Comparison of ENCODE assay signal across 8 cellular contexts in the genomic region with DNA sequence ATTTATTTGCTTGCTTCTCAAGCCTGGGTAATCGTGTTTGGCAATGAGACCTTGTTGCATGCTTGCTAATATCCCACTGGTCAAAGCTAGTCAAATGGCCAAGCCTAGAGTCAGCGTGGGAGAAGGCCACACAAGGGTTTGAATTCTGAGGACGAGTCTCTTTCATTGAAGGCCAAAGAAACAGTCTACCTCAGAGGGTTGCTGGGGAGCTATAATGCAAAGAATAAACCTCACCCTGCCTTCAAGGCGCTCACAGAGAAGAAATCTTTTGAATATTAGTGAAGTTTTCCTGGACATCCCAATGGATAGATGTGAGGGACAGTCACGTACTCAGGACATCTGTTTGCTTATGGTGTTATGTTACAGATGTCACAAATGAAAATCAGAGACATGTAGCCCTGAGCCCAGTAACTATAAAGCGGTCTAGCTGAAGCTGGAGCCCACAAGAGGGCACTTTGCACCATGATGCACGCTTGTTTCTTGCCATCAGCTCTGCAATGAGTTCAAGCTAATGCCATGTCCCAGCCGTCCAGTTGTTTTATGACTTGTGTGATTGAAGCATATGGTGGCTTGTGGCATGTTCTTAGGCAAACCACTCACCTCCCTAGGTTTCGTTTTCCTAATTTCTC. TPM values are rescaled to one million over a fixed set of nuclear protein-coding genes. Genes with fewer than 3 reads are reported as not detected.
DNase-seq lines count a peak whose midpoint lies in the region; ATAC-seq, FAIRE-seq and TF ChIP-seq lines count a peak whose summit lies in the region.

No MANE protein-coding gene starts in this region.

- POLR2A ChIA-PET in GM12878 (lab: Charles Lee): no interaction called here

- H3K4me3 ChIP-seq in GM12878: no peak overlapping the region

- H3K9ac ChIP-seq in GM12878 (ENCODE audit: control insufficient read depth, insufficient read depth, low read length): no peak overlapping the region

- H3K36me3 ChIP-seq in GM12878 (ENCODE audit: control insufficient read depth in 2 of 2, insufficient read depth in 2 of 2, low read length in 1 of 2): no peaks in the 10 kb centered on the region

- SMC1A ChIA-PET in GM12878 (lab: Charles Lee; ENCODE audit: uncharacterized antibody, unreplicated experiment): interaction anchor here (0.9 to 2.0 kb wide), 4 partner anchors 11 to 69 kb away, joined by 3 to 16 read pairs (median 6); no protein-coding TSS in a partner anchor

- no peaks in the 10 kb centered on the region for H3K4me1 ChIP-seq in GM12878 (ENCODE audit: control insufficient read depth, insufficient read depth, low read length)

- RAD21 ChIA-PET in GM12878 (lab: Charles Lee; ENCODE audit: unreplicated experiment): interaction anchor here (1.0 to 1.5 kb wide), 3 partner anchors 67 to 520 kb away, joined by 4 to 5 read pairs (median 5); no protein-coding TSS in a partner anchor

- no peaks in the 10 kb centered on the region for H4K20me1 ChIP-seq in GM12878 (ENCODE audit: control insufficient read depth, insufficient read depth)

- ATAC-seq in GM19397 (IDR thresholded peaks at IDR 0.05; ENCODE audit: unreplicated experiment) (peak; percentile 87), HG03558 (IDR thresholded peaks at IDR 0.05; ENCODE audit: extremely low read depth, unreplicated experiment) (peak; percentile 60), GM12878 (peak; percentile 94)

- peak overlapping the region; percentile 9 for H2AFZ ChIP-seq in GM12878 (ENCODE audit: control insufficient read depth, low read depth, low read length)

- WGBS in GM12878 (ENCODE audit: insufficient coverage, insufficient replicate concordance, low lambda C conversion rate, missing lambda C conversion rate): 16% methylated on average over 9 of the region's 9 CpGs

- no TSS peak for BruUV-seq in GM12878 (replicated peaks; lab: Mats Ljungman, UMichigan)

- DNase-seq in D721Med (ENCODE audit: insufficient read length, low spot score) (no peak), RKO (ENCODE audit: low spot score) (peak; percentile 73), GM12878 (ENCODE audit: low read depth, low spot score) (peak; percentile 25), inferior parietal cortex (ENCODE audit: extremely low spot score) (peak; percentile 67), NCI-H1436 (lab: John Stamatoyannopoulos, UW) (no peak)
- DNase-seq in stimulated activated CD4-positive, alpha-beta T cell treated with anti-CD3 and anti-CD28 coated beads, Interleukin-15, amount 100 ng/mL, for 24 hours: peak; percentile 37

- no peak for TF ChIP-seq POLR2A in GM12878 (IDR thresholded peaks at IDR 0.05; ENCODE audit: low read depth, low read length)

- H3K4me2 ChIP-seq in GM12878 (ENCODE audit: control insufficient read depth, insufficient read depth): peak overlapping the region; percentile 85

- TF ChIP-seq RAD21 in GM12878 (IDR thresholded peaks at IDR 0.05; ENCODE audit: insufficient read depth, low read depth, low read length): peak; percentile 60

- peak; percentile 41 for TF ChIP-seq CTCF in D721Med (IDR thresholded peaks at IDR 0.05; ENCODE audit: insufficient read depth, missing control alignments)
- TF ChIP-seq CTCF in GM12878 (IDR thresholded peaks at IDR 0.05 in 2 of 3, conservative IDR thresholded peaks at IDR 0.05 in 1 of 3; ENCODE audit: control insufficient read depth in 2 of 3, extremely low read depth in 1 of 3, insufficient read depth in 1 of 3, low read depth in 3 of 3, low read length in 3 of 3): peak; percentile 54 to 55 (median 55); a peak in 5 of 6 replicates

- intact Hi-C loops in GM12878 (cut with micrococcal nuclease; ENCODE audit: unreplicated experiment): loop anchor here (1.0 to 2.0 kb wide), 3 partner anchors 69 to 519 kb away; no protein-coding TSS in a partner anchor

- in situ Hi-C loops in GM12878 (cut with MboI): loop anchor here (5.0 kb wide), 1 partner anchor 69 kb away; no protein-coding TSS in a partner anchor

- no peak for TF ChIP-seq EP300 in GM12878 (IDR thresholded peaks at IDR 0.05; ENCODE audit: borderline replicate concordance in 1 of 2, control insufficient read depth in 1 of 2, low read depth in 2 of 2, low read length in 2 of 2)

- no peak overlapping the region for H3K27ac ChIP-seq in GM12878 (ENCODE audit: control insufficient read depth, insufficient read depth)

- no peaks in the 10 kb centered on the region for H3K79me2 ChIP-seq in GM12878 (ENCODE audit: control insufficient read depth, insufficient read depth, low read length)

- peaks cover 0 to 3% of the 10 kb centered on the region in 2 experiments; a peak in 2 of 4 replicates for H3K27me3 ChIP-seq in GM12878 (replicated peaks in 1 of 2; ENCODE audit: control insufficient read depth in 2 of 2, insufficient read depth in 2 of 2, low read length in 1 of 2)

- CTCF ChIA-PET in GM12878 (lab: Yijun Ruan, JAX): interaction anchor here (0.6 to 3.6 kb wide), 6 partner anchors 11 to 519 kb away, joined by 3 to 38 read pairs (median 4); no protein-coding TSS in a partner anchor

- H3K9me3 ChIP-seq in GM12878 (replicated peaks; ENCODE audit: control insufficient read depth, insufficient read depth, low read length): no peaks in the 10 kb centered on the region

- no peak for FAIRE-seq in D721Med (lab: Jason Lieb, UNC)
- FAIRE-seq in GM12878 (lab: Jason Lieb, UNC): peak; percentile 52

TF ChIP-seq in GM12878, 131 proteins besides CTCF, POLR2A, EP300 and RAD21:
- TF ChIP-seq SMAD5 (IDR thresholded peaks at IDR 0.05; ENCODE audit: low read depth): no peak
- no peak for TF ChIP-seq SUZ12 (IDR thresholded peaks at IDR 0.05; ENCODE audit: unreplicated experiment)
- TF ChIP-seq, protein P1, sequence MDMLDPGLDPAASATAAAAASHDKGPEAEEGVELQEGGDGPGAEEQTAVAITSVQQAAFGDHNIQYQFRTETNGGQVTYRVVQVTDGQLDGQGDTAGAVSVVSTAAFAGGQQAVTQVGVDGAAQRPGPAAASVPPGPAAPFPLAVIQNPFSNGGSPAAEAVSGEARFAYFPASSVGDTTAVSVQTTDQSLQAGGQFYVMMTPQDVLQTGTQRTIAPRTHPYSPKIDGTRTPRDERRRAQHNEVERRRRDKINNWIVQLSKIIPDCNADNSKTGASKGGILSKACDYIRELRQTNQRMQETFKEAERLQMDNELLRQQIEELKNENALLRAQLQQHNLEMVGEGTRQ (IDR thresholded peaks at IDR 0.05; ENCODE audit: borderline replicate concordance, low read depth, low read length): no peak
- TF ChIP-seq ZNF207 (IDR thresholded peaks at IDR 0.05; ENCODE audit: borderline replicate concordance): no peak
- TF ChIP-seq SMC3 (IDR thresholded peaks at IDR 0.05; ENCODE audit: borderline replicate concordance, low read length): peak; percentile 54; the same call in 1 of the 2 replicates
- no peak for TF ChIP-seq NR2C1 (IDR thresholded peaks at IDR 0.05)
- TF ChIP-seq, protein P2, sequence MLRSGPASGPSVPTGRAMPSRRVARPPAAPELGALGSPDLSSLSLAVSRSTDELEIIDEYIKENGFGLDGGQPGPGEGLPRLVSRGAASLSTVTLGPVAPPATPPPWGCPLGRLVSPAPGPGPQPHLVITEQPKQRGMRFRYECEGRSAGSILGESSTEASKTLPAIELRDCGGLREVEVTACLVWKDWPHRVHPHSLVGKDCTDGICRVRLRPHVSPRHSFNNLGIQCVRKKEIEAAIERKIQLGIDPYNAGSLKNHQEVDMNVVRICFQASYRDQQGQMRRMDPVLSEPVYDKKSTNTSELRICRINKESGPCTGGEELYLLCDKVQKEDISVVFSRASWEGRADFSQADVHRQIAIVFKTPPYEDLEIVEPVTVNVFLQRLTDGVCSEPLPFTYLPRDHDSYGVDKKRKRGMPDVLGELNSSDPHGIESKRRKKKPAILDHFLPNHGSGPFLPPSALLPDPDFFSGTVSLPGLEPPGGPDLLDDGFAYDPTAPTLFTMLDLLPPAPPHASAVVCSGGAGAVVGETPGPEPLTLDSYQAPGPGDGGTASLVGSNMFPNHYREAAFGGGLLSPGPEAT (IDR thresholded peaks at IDR 0.05; ENCODE audit: low read depth): no peak

RNA-seq across cellular contexts. Expression of a gene that starts 1.1 kb away (rescaled TPM):
- total RNA-seq in GM12878 (2013; cell fraction: nucleolus; rRNA removed): not detected in 2 replicates
- total RNA-seq in GM12878 (2014; rRNA removed) (under 0.01 and 0.05 TPM in 2 replicates), GM12878 (2014; rRNA removed; fragmentation: Illumina TruSeq; extraction: Trizol) (not detected in 2 replicates), GM12878 (2021) (not detected in 2 replicates)
- not detected for polyA plus RNA-seq in GM12878 (2011; ENCODE audit: low read depth)
- polyA plus RNA-seq in GM12878 (2011; rRNA removed) (0.04 and 0.05 TPM in 2 replicates), GM12878 (2014; fragmentation: Illumina TruSeq; extraction: Trizol) (0.03 TPM in 1 of 2 replicates, not detected in the other), GM12878 (2014; fragmentation: Nextera tagmentation; extraction: Ambion mirVana) (not detected), GM12878 (2014; rRNA removed) (not detected in 2 replicates), GM12878 (2016; fragmentation: Nextera tagmentation; extraction: Ambion mirVana) (not detected)
- polyA plus RNA-seq in GM12878 (2011; cell fraction: cytosol; rRNA removed): 0.02 and 0.03 TPM in 2 replicates
- polyA plus RNA-seq in GM12878 (2011; cell fraction: nucleus; rRNA removed): not detected in 2 replicates
- polyA plus RNA-seq in GM12878 (2012): not detected in 2 replicates
- 0.05 and 0.07 TPM in 2 replicates for polyA minus RNA-seq in GM12878 (2011; rRNA and poly(A)+ RNA removed)
- polyA minus RNA-seq in GM12878 (2011; cell fraction: cytosol; rRNA and poly(A)+ RNA removed): not detected in 2 replicates
- 0.10 TPM in 1 of 2 replicates, not detected in the other for polyA minus RNA-seq in GM12878 (2011; cell fraction: nucleus; rRNA and poly(A)+ RNA removed)

RNA-seq across cellular contexts. Expression of a gene that starts 36.6 kb away (rescaled TPM):
- total RNA-seq in GM12878 (2013; cell fraction: nucleolus; rRNA removed): not detected in 2 replicates
- total RNA-seq in GM12878 (2014; rRNA removed) (0.76 and 1.0 TPM in 2 replicates), GM12878 (2014; rRNA removed; fragmentation: Illumina TruSeq; extraction: Trizol) (0.49 and 0.92 TPM in 2 replicates), GM12878 (2021) (0.38 and 0.53 TPM in 2 replicates)
- polyA plus RNA-seq in GM12878 (2011; ENCODE audit: low read depth): 1.1 TPM
- polyA plus RNA-seq in GM12878 (2011; rRNA removed) (0.10 and 0.57 TPM in 2 replicates), GM12878 (2014; fragmentation: Illumina TruSeq; extraction: Trizol) (0.36 and 0.57 TPM in 2 replicates), GM12878 (2014; fragmentation: Nextera tagmentation; extraction: Ambion mirVana) (1 to 10 TPM; 1.7 to 1.9 TPM), GM12878 (2014; rRNA removed) (0.86 and 1.1 TPM in 2 replicates), GM12878 (2016; fragmentation: Nextera tagmentation; extraction: Ambion mirVana) (1 to 10 TPM in 1 of 2 experiments, under 1 TPM in 1; 0.96 to 1.0 TPM)
- 0.25 and 0.32 TPM in 2 replicates for polyA plus RNA-seq in GM12878 (2011; cell fraction: cytosol; rRNA removed)
- 0.34 and 0.51 TPM in 2 replicates for polyA plus RNA-seq in GM12878 (2011; cell fraction: nucleus; rRNA removed)
- 0.73 TPM in 1 of 2 replicates, not detected in the other for polyA plus RNA-seq in GM12878 (2012)
- polyA minus RNA-seq in GM12878 (2011; rRNA and poly(A)+ RNA removed): 1.7 TPM in 1 of 2 replicates, not detected in the other
- not detected in 2 replicates for polyA minus RNA-seq in GM12878 (2011; cell fraction: cytosol; rRNA and poly(A)+ RNA removed)
- polyA minus RNA-seq in GM12878 (2011; cell fraction: nucleus; rRNA and poly(A)+ RNA removed): not detected in 2 replicates

Comparison
In these comparisons a context has a peak if more than half of its experiments do, and no peak if none do; other contexts are left out.
1. DNase-seq: peak in RKO (single experiment), GM12878 (single experiment), inferior parietal cortex (single experiment) and stimulated activated CD4-positive, alpha-beta T cell treated with anti-CD3 and anti-CD28 coated beads, Interleukin-15, amount 100 ng/mL, for 24 hours (single experiment); none in D721Med (single experiment) and NCI-H1436 (single experiment).
2. Peak in every context shown above with its lines, with median percentiles within 50 percentile points of each other: ATAC-seq.